ENCODE assay signal across 8 cellular contexts in genomic region chr11:131511794-131512193, GRCh38.
DNase-seq lines count a peak whose midpoint lies in the region; ATAC-seq and TF ChIP-seq lines count a peak whose summit lies in the region.

No MANE protein-coding gene starts in this region.

- H2AFZ ChIP-seq in OCI-LY3 (ENCODE audit: low read depth, low read length) = no peak overlapping the region

- H3K9ac ChIP-seq in OCI-LY3 (ENCODE audit: low read length) = no peak overlapping the region

- H3K4me1 ChIP-seq in OCI-LY3 (ENCODE audit: low read length) (peaks cover 5% of the 10 kb centered on the region; the same call in 1 of the 2 replicates), right atrium auricular region (no peaks in the 10 kb centered on the region)

- TF ChIP-seq CTCF in OCI-LY3 (IDR thresholded peaks at IDR 0.05; ENCODE audit: low read depth, low read length) = peak; percentile 79
- TF ChIP-seq CTCF in right atrium auricular region (IDR thresholded peaks at IDR 0.05) = peak; percentile 28 to 58
- TF ChIP-seq CTCF in coronary artery (IDR thresholded peaks at IDR 0.05) = no peak

- H3K9me3 ChIP-seq in OCI-LY3 (ENCODE audit: insufficient read depth, low read length) (no peaks in the 10 kb centered on the region), right atrium auricular region (no peaks in the 10 kb centered on the region)

- H3K4me3 ChIP-seq in OCI-LY3 (ENCODE audit: low read length) (no peak overlapping the region), right atrium auricular region (no peak overlapping the region), coronary artery (no peak overlapping the region)

- peak overlapping the region; percentile 35 for H3K4me2 ChIP-seq in OCI-LY3 (ENCODE audit: low read length)

- no peaks in the 10 kb centered on the region for H3K79me2 ChIP-seq in OCI-LY3 (ENCODE audit: low read length)

- H3K27me3 ChIP-seq in OCI-LY3 (ENCODE audit: low read depth, low read length) (peaks cover 32% of the 10 kb centered on the region), right atrium auricular region (no peaks in the 10 kb centered on the region)

- H4K20me1 ChIP-seq in OCI-LY3 (ENCODE audit: insufficient read depth, low read length) = no peaks in the 10 kb centered on the region

- no peak overlapping the region for H3K27ac ChIP-seq in OCI-LY3 (ENCODE audit: low read length)
- no peak overlapping the region for H3K27ac ChIP-seq in right atrium auricular region
- H3K27ac ChIP-seq in coronary artery = no peak overlapping the region

- DNase-seq in COLO668 (lab: John Stamatoyannopoulos, UW; ENCODE audit: unreplicated experiment) = peak; percentile 68
- DNase-seq in right atrium auricular region (ENCODE audit: low spot score) = no peak
- DNase-seq in coronary artery (ENCODE audit: low spot score) = no peak
- no peak for DNase-seq in occipital lobe (lab: John Stamatoyannopoulos, UW)
- DNase-seq in NCI-H510A treated with DMSO at 0.1 percent for 48 hours (lab: John Stamatoyannopoulos, UW) = no peak

- peak; percentile 57 for ATAC-seq in GM19324 (IDR thresholded peaks at IDR 0.05; ENCODE audit: low FRiP score, unreplicated experiment)
- no peak for ATAC-seq in GM19023 (IDR thresholded peaks at IDR 0.05; ENCODE audit: unreplicated experiment)

- H3K36me3 ChIP-seq in OCI-LY3 (replicated peaks; ENCODE audit: low read depth, low read length) (no peaks in the 10 kb centered on the region), right atrium auricular region (no peaks in the 10 kb centered on the region)
